ENCODE assay signal across 21 cellular contexts in the genomic region with DNA sequence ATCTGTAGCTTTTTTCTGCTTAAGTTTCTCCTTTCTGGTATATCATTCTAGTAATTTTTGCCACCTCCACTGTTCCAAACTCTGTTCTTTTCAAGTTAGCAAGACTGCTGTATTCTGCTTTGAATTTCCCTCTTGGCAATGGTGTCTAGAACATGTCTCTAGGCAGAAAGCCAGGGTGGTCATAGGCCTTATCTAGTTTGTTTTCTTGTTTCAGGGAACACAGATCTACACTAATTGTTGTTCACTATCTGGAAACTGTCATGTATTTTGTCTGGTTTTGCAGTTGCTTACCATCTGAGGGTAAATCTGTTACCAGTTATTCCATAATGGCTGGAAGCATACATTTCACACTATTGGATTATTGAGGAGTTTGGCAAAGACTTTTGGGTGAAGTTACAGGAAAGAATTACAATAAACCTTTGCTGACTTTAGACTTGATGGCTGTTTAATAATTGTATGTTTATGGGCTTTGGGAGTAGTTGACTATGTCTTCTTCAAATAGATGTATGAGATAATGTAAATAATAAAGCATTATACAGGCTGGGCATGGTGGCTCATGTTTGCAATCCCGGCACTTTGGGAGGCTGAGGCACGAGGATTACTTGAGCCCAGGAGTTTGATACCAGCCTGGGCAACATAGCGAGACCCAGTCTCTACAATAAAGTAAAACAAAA. TPM values are rescaled to one million over a fixed set of nuclear protein-coding genes. Genes with fewer than 3 reads are reported as not detected.
DNase-seq lines count a peak whose midpoint lies in the region; ATAC-seq, FAIRE-seq and TF ChIP-seq lines count a peak whose summit lies in the region.
"Had no signal": no experiment of that assay in that cellular context is flagged by ENCODE, and none has a peak within 500 bp of the region (broad histone marks: within the 10 kb centered on the region; RNA-seq: fewer than 3 reads in every experiment).

No MANE protein-coding gene starts in this region.

- H3K27ac ChIP-seq in HepG2 (ENCODE audit: extremely low read length, insufficient read depth, low read length), result no peak overlapping the region
- H3K27ac ChIP-seq in coronary artery, result no peak overlapping the region
- H3K27ac ChIP-seq: C4-2B had no signal

- no peak for TF ChIP-seq RAD21 in HepG2 (CRISPR knock-in tag; IDR thresholded peaks at IDR 0.05)

- peak overlapping the region; percentile 16 for H3K27ac Mint-ChIP-seq in stimulated activated naive CD8-positive, alpha-beta T cell treated with anti-CD3 and anti-CD28 coated beads, Interleukin-15, Interleukin-2, amounts not matched to agents 100 ng/mL and 50 ng/mL, for 24 hours
- peak overlapping the region; percentile 7 for H3K27ac Mint-ChIP-seq in activated B cell treated with CpG ODN at 0.5 μM for 24 hours

- no peak overlapping the region for H3K4me2 ChIP-seq in HepG2 (ENCODE audit: low read depth, low read length)

- H3K4me3 ChIP-seq in fibroblast of villous mesenchyme (ENCODE audit: low read depth, low read length), result no peak overlapping the region
- no peak overlapping the region for H3K4me3 ChIP-seq in HepG2 (replicated peaks in 1 of 3; ENCODE audit: insufficient read depth in 1 of 3, low read depth in 2 of 3, low read length in 3 of 3)
- H3K4me3 ChIP-seq in coronary artery, result no peak overlapping the region
- H3K4me3 ChIP-seq: GM12878 had no signal

- no peak overlapping the region for H3K4me3 Mint-ChIP-seq in stimulated activated naive CD8-positive, alpha-beta T cell treated with anti-CD3 and anti-CD28 coated beads, Interleukin-15, Interleukin-2, amounts not matched to agents 100 ng/mL and 50 ng/mL, for 24 hours
- H3K4me3 Mint-ChIP-seq in activated B cell treated with CpG ODN at 0.5 μM for 24 hours, result no peak overlapping the region

- ATAC-seq in stimulated activated naive CD8-positive, alpha-beta T cell treated with anti-CD3 and anti-CD28 coated beads, Interleukin-15, Interleukin-2, amounts not matched to agents 100 U/mL and 50 U/mL, for 24 hours, result no peak
- ATAC-seq in activated B cell treated with CpG ODN at 0.5 μM for 24 hours (ENCODE audit: low read depth), result no peak
- ATAC-seq in GM18867 (IDR thresholded peaks at IDR 0.05; ENCODE audit: unreplicated experiment), result no peak
- ATAC-seq in HepG2, result no peak
- ATAC-seq: GM12878 had no signal

- no peak overlapping the region for H3K9ac ChIP-seq in HepG2 (ENCODE audit: insufficient read depth, low read depth, low read length)

- no peaks in the 10 kb centered on the region for H3K79me2 ChIP-seq in HepG2 (ENCODE audit: insufficient read depth, low read length)

- no peak overlapping the region for H2AFZ ChIP-seq in HepG2 (ENCODE audit: low read length)

- H3K9me3 ChIP-seq in HepG2 (ENCODE audit: low read length), result no peaks in the 10 kb centered on the region

- H3K9me3 Mint-ChIP-seq in stimulated activated naive CD8-positive, alpha-beta T cell treated with anti-CD3 and anti-CD28 coated beads, Interleukin-15, Interleukin-2, amounts not matched to agents 100 ng/mL and 50 ng/mL, for 24 hours, result peaks cover 13% of the 10 kb centered on the region
- H3K9me3 Mint-ChIP-seq in activated B cell treated with CpG ODN at 0.5 μM for 24 hours, result peaks cover 9% of the 10 kb centered on the region

- in situ Hi-C loops in HepG2 (cut with HindIII; ENCODE audit: extremely low pct_ligation_motif_present, low pct_unique_long_range_greater_than_20kb), result no loop called here

- intact Hi-C loops in activated B cell treated with CpG ODN at 0.5 μM for 24 hours (cut with micrococcal nuclease), result no loop called here
- intact Hi-C loops in HepG2 (cut with micrococcal nuclease; ENCODE audit: unreplicated experiment), result no loop called here

- BruUV-seq in HepG2 (replicated peaks; lab: Mats Ljungman, UMichigan), result no TSS peak

- H4K20me1 ChIP-seq in HepG2 (ENCODE audit: insufficient read depth, low read length), result no peaks in the 10 kb centered on the region

- POLR2A ChIA-PET in activated B cell treated with CpG ODN at 0.5 μM for 24 hours (lab: Charles Lee) (no interaction called here), HepG2 (lab: Yijun Ruan, JAX) (no interaction called here)

- H3K36me3 ChIP-seq in HepG2 (replicated peaks in 1 of 2; ENCODE audit: control insufficient read depth in 1 of 2, insufficient read depth in 2 of 2, low read length in 2 of 2), result no peaks in the 10 kb centered on the region; a peak in 1 of 5 replicates

- H3K4me1 ChIP-seq in HepG2 (ENCODE audit: insufficient read depth, low read length), result no peaks in the 10 kb centered on the region

- DNase-seq in stimulated activated naive CD8-positive, alpha-beta T cell treated with anti-CD3 and anti-CD28 coated beads, Interleukin-15, Interleukin-2, amounts not matched to agents 100 U/mL and 50 U/mL, for 24 hours, result no peak
- DNase-seq in activated B cell treated with CpG ODN at 0.5 μM for 24 hours (no peak), fibroblast of villous mesenchyme (ENCODE audit: low read depth) (peak; percentile 20), HepG2 (ENCODE audit: low spot score) (no peak), coronary artery (ENCODE audit: low spot score) (no peak)
- DNase-seq in stimulated activated CD8-positive, alpha-beta memory T cell treated with anti-CD3 and anti-CD28 coated beads, Interleukin-4, amount 100 ng/mL, for 48 hours, result no peak
- DNase-seq: DMS 273 treated with DMSO at 0.1 percent for 48 hours, GDM1, KG1, NCI-H1436, NCI-H2029, NCI-H2171 treated with DMSO at 0.1 percent for 48 hours, NCI-H446 treated with DMSO at 0.1 percent for 48 hours, SHP77 had no signal

- FAIRE-seq in HepG2 (lab: Jason Lieb, UNC), result no peak
- FAIRE-seq: A204.1, GM12878, H1, RCC 7860 had no signal

- TF ChIP-seq EP300 in HepG2 (IDR thresholded peaks at IDR 0.05; ENCODE audit: low read depth in 2 of 2, low read length in 2 of 2) (no peak), HepG2 (CRISPR knock-in tag; IDR thresholded peaks at IDR 0.05; ENCODE audit: borderline replicate concordance) (no peak)

- H3K27me3 Mint-ChIP-seq in stimulated activated naive CD8-positive, alpha-beta T cell treated with anti-CD3 and anti-CD28 coated beads, Interleukin-15, Interleukin-2, amounts not matched to agents 100 ng/mL and 50 ng/mL, for 24 hours, result no peaks in the 10 kb centered on the region
- H3K27me3 Mint-ChIP-seq in activated B cell treated with CpG ODN at 0.5 μM for 24 hours, result no peaks in the 10 kb centered on the region

- no peaks in the 10 kb centered on the region for H3K27me3 ChIP-seq in HepG2 (ENCODE audit: control insufficient read depth in 1 of 2, insufficient read depth in 2 of 2, low read length in 2 of 2)

- TF ChIP-seq POLR2A in HepG2 (IDR thresholded peaks at IDR 0.05; ENCODE audit: insufficient read depth in 1 of 2, low read depth in 2 of 2, low read length in 2 of 2), result no peak

- CTCF ChIA-PET in activated B cell treated with CpG ODN at 0.5 μM for 24 hours (lab: Charles Lee) (no interaction called here), HepG2 (lab: Yijun Ruan, JAX; ENCODE audit: low intra/inter-chr PET ratio, low total read pairs) (no interaction called here)

- peaks cover 37% of the 10 kb centered on the region for H3K4me1 Mint-ChIP-seq in stimulated activated naive CD8-positive, alpha-beta T cell treated with anti-CD3 and anti-CD28 coated beads, Interleukin-15, Interleukin-2, amounts not matched to agents 100 ng/mL and 50 ng/mL, for 24 hours (ENCODE audit: low read depth)
- H3K4me1 Mint-ChIP-seq in activated B cell treated with CpG ODN at 0.5 μM for 24 hours, result peaks cover 41% of the 10 kb centered on the region

- H3K36me3 Mint-ChIP-seq in stimulated activated naive CD8-positive, alpha-beta T cell treated with anti-CD3 and anti-CD28 coated beads, Interleukin-15, Interleukin-2, amounts not matched to agents 100 ng/mL and 50 ng/mL, for 24 hours (ENCODE audit: low read depth), result peaks cover 73% of the 10 kb centered on the region
- H3K36me3 Mint-ChIP-seq in activated B cell treated with CpG ODN at 0.5 μM for 24 hours (ENCODE audit: low read depth), result peaks cover 64% of the 10 kb centered on the region

- no peak for TF ChIP-seq CTCF in activated B cell treated with CpG ODN at 0.5 μM for 24 hours (IDR thresholded peaks at IDR 0.05)
- no peak for TF ChIP-seq CTCF in fibroblast of villous mesenchyme (IDR thresholded peaks at IDR 0.05; ENCODE audit: insufficient read depth, low read depth, low read length)
- TF ChIP-seq CTCF in HepG2 (CRISPR knock-in tag; IDR thresholded peaks at IDR 0.05), result no peak
- TF ChIP-seq CTCF in coronary artery (IDR thresholded peaks at IDR 0.05), result no peak

- 100% methylated on average over 3 of the region's 3 CpGs for WGBS in HepG2 (ENCODE audit: low lambda C conversion rate)

TF ChIP-seq in HepG2, 621 proteins besides CTCF, POLR2A, EP300 and RAD21 (continues in another document):
- TF ChIP-seq ZNF556 (CRISPR knock-in tag; IDR thresholded peaks at IDR 0.05; ENCODE audit: borderline replicate concordance), result no peak
- TF ChIP-seq SYNCRIP (IDR thresholded peaks at IDR 0.05; ENCODE audit: insufficient read depth, low read depth, low read length), result no peak
- no peak for TF ChIP-seq EEA1 (CRISPR knock-in tag; IDR thresholded peaks at IDR 0.05; ENCODE audit: borderline replicate concordance)
- no peak for TF ChIP-seq CAMTA2 (CRISPR knock-in tag; IDR thresholded peaks at IDR 0.05; ENCODE audit: borderline replicate concordance)

RNA-seq across cellular contexts. Expression of a gene that starts 41.4 kb away (rescaled TPM):
- total RNA-seq in activated B cell treated with CpG ODN at 0.5 μM for 24 hours (115 and 123 TPM in 2 replicates), fibroblast of villous mesenchyme (95.3 and 120 TPM in 2 replicates), HepG2 (2016; rRNA removed; fragmentation: Illumina TruSeq; extraction: Trizol) (14.9 and 17.5 TPM in 2 replicates)
- total RNA-seq in HepG2 (2016; cell fraction: cytosol; rRNA removed; fragmentation: Illumina TruSeq; extraction: Trizol; ENCODE audit: low read depth), result 27.3 and 31.5 TPM in 2 replicates
- 16.8 and 18.2 TPM in 2 replicates for total RNA-seq in HepG2 (2016; cell fraction: insoluble cytoplasmic fraction; rRNA removed; fragmentation: Illumina TruSeq; extraction: Trizol)
- 16.1 and 17.6 TPM in 2 replicates for total RNA-seq in HepG2 (2016; cell fraction: membrane; rRNA removed; fragmentation: Illumina TruSeq; extraction: Trizol)
- 20.6 and 24.1 TPM in 2 replicates for total RNA-seq in HepG2 (2016; cell fraction: nucleus; rRNA removed; fragmentation: Illumina TruSeq; extraction: Trizol)
- polyA plus RNA-seq in HepG2 (2011; rRNA removed), result 7.3 and 9.3 TPM in 2 replicates
- 6.1 and 8.1 TPM in 2 replicates for polyA plus RNA-seq in HepG2 (2011; cell fraction: cytosol; rRNA removed)
- 2.8 and 3.7 TPM in 2 replicates for polyA plus RNA-seq in HepG2 (2011; cell fraction: nucleus; rRNA removed)
- 5.4 and 7.4 TPM in 2 replicates for polyA plus RNA-seq in HepG2 (2012)
- polyA plus RNA-seq in HepG2 (2016; cell fraction: cytosol; fragmentation: Illumina TruSeq; extraction: Trizol; ENCODE audit: low read depth), result 1.4 and 1.9 TPM in 2 replicates
- 11.2 and 11.7 TPM in 2 replicates for polyA plus RNA-seq in HepG2 (2016; cell fraction: insoluble cytoplasmic fraction; fragmentation: Illumina TruSeq; extraction: Trizol; ENCODE audit: low read depth)
- polyA plus RNA-seq in HepG2 (2016; cell fraction: membrane; fragmentation: Illumina TruSeq; extraction: Trizol; ENCODE audit: low read depth), result 5.5 and 6.3 TPM in 2 replicates
- 14.0 and 14.3 TPM in 2 replicates for polyA plus RNA-seq in HepG2 (2016; cell fraction: nucleus; fragmentation: Illumina TruSeq; extraction: Trizol; ENCODE audit: insufficient read depth, low read depth)
- polyA minus RNA-seq in HepG2 (2011; rRNA and poly(A)+ RNA removed; ENCODE audit: low replicate concordance), result 10.7 and 14.3 TPM in 2 replicates
- 8.0 and 10.0 TPM in 2 replicates for polyA minus RNA-seq in HepG2 (2011; cell fraction: cytosol; rRNA and poly(A)+ RNA removed)
- 21.5 and 25.2 TPM in 2 replicates for polyA minus RNA-seq in HepG2 (2011; cell fraction: nucleus; rRNA and poly(A)+ RNA removed)
